Comparison of ENCODE assay signal across 20 cellular contexts in genomic region chr20:57109151-57109953, GRCh38.
DNase-seq lines count a peak whose midpoint lies in the region; ATAC-seq and TF ChIP-seq lines count a peak whose summit lies in the region.
"Had no signal": no experiment of that assay in that cellular context is flagged by ENCODE, and none has a peak within 500 bp of the region (broad histone marks: within the 10 kb centered on the region; RNA-seq: fewer than 3 reads in every experiment).

No MANE protein-coding gene starts in this region.

- H3K36me3 ChIP-seq in Panc1 (ENCODE audit: control insufficient read depth, insufficient read depth, low read length): no peaks in the 10 kb centered on the region
- no peaks in the 10 kb centered on the region for H3K36me3 ChIP-seq in mucosa of stomach (ENCODE audit: control insufficient read depth, insufficient read depth, low read length)
- H3K36me3 ChIP-seq: uterus had no signal

- in situ Hi-C loops in Panc1 (cut with HindIII; ENCODE audit: low pct_unique_long_range_greater_than_20kb, low sequenced_read_pairs): no loop called here

- POLR2A ChIA-PET in Panc1 (lab: Charles Lee): no interaction called here

- no peak for TF ChIP-seq CTCF in Panc1 (IDR thresholded peaks at IDR 0.05)
- TF ChIP-seq CTCF in dorsolateral prefrontal cortex (IDR thresholded peaks at IDR 0.05 in 54 of 56, conservative IDR thresholded peaks at IDR 0.05 in 2 of 56; ENCODE audit: low read depth in 1 of 56, partially characterized antibody in 56 of 56): no peak

- H3K27ac ChIP-seq in Panc1 (ENCODE audit: low read length) (no peak overlapping the region), dorsolateral prefrontal cortex (peak overlapping the region in 31 of 59 donors; percentile 3 to 69 (median 33)), substantia nigra (ENCODE audit: low read depth, low read length, poor library complexity, severe bottlenecking) (peak overlapping the region; percentile 4)
- H3K27ac ChIP-seq: GM23248, uterus had no signal

- H3K4me1 ChIP-seq in Panc1 (ENCODE audit: control insufficient read depth, insufficient read depth, low read length): no peaks in the 10 kb centered on the region
- no peaks in the 10 kb centered on the region for H3K4me1 ChIP-seq in mucosa of stomach (ENCODE audit: control insufficient read depth, insufficient read depth, low read length)
- H3K4me1 ChIP-seq: uterus had no signal

- H3K4me3 ChIP-seq in Panc1 (ENCODE audit: low read depth in 2 of 2, low read length in 2 of 2): no peak overlapping the region
- no peak overlapping the region for H3K4me3 ChIP-seq in dorsolateral prefrontal cortex
- no peak overlapping the region for H3K4me3 ChIP-seq in mucosa of stomach (ENCODE audit: low read length)
- H3K4me3 ChIP-seq: coronary artery, GM23248, uterus had no signal

- CTCF ChIA-PET in Panc1 (lab: Charles Lee): no interaction called here

- H3K27me3 ChIP-seq in Panc1 (ENCODE audit: control insufficient read depth, insufficient read depth, low read length): no peaks in the 10 kb centered on the region
- H3K27me3 ChIP-seq in dorsolateral prefrontal cortex: peaks cover 0 to 4% (median 0%) of the 10 kb centered on the region in 45 donors
- H3K27me3 ChIP-seq in mucosa of stomach (ENCODE audit: control insufficient read depth, insufficient read depth, low read length): no peaks in the 10 kb centered on the region
- H3K27me3 ChIP-seq: uterus had no signal

- DNase-seq in Panc1 (ENCODE audit: low read depth, low spot score): no peak
- no peak for DNase-seq in dorsolateral prefrontal cortex
- DNase-seq in substantia nigra (lab: John Stamatoyannopoulos, UW): peak in 2 of 49 donors; percentile 9 to 13
- DNase-seq in stimulated activated CD4-positive, alpha-beta T cell treated with anti-CD3 and anti-CD28 coated beads, Interleukin-2, amount 100 ng/mL, for 48 hours: no peak
- DNase-seq: activated CD8-positive, alpha-beta T cell treated with anti-CD3 and anti-CD28 coated beads for 36 hours; activated gamma-delta T cell treated with Interleukin-2 at 50 U/mL for 16 hours; CD4-positive, alpha-beta T cell; glutamatergic neuron; GM23248; MM.1S; NCI-H1436; NCI-H524 treated with DMSO at 0.1 percent for 48 hours; occipital lobe; T1000; uterus had no signal

- no TSS peak for BruUV-seq in Panc1 (replicated peaks; lab: Mats Ljungman, UMichigan)

- peak overlapping the region; percentile 34 for H3K9ac ChIP-seq in mucosa of stomach (ENCODE audit: low read length)
- H3K9ac ChIP-seq: GM23248 had no signal

- no peaks in the 10 kb centered on the region for H3K9me3 ChIP-seq in Panc1 (ENCODE audit: control insufficient read depth, insufficient read depth, low read depth, low read length)
- H3K9me3 ChIP-seq in mucosa of stomach (ENCODE audit: control insufficient read depth, low read length): no peaks in the 10 kb centered on the region
- H3K9me3 ChIP-seq: uterus had no signal

- intact Hi-C loops in Panc1 (cut with micrococcal nuclease; ENCODE audit: unreplicated experiment): no loop called here
- intact Hi-C loops in dorsolateral prefrontal cortex (cut with DNase I): no loop called here

- ATAC-seq in Panc1 (peak; percentile 40; the same call in 1 of the 2 replicates), HG03196 (IDR thresholded peaks at IDR 0.05; ENCODE audit: unreplicated experiment) (no peak), HG03139 (IDR thresholded peaks at IDR 0.05; ENCODE audit: unreplicated experiment) (no peak)
- ATAC-seq: activated CD8-positive, alpha-beta T cell treated with anti-CD3 and anti-CD28 coated beads for 36 hours; left lobe of liver had no signal
